Comparison of ENCODE assay signal across 1 cellular context in genomic region chr14:31286456-31287293, GRCh38.
TF ChIP-seq lines count a peak whose summit lies in the region.

No MANE protein-coding gene starts in this region.

TF ChIP-seq in HepG2, 621 proteins besides CTCF, POLR2A, EP300 and RAD21 (continued from another document and continues in another):
- TF ChIP-seq RFX3 (CRISPR knock-in tag; IDR thresholded peaks at IDR 0.05) (no peak), MTA1 (CRISPR knock-in tag; IDR thresholded peaks at IDR 0.05; ENCODE audit: borderline replicate concordance) (peak; percentile 70; the same call in 1 of the 2 replicates), ZBTB40 (IDR thresholded peaks at IDR 0.05) (no peak), ZBTB40 (CRISPR knock-in tag; IDR thresholded peaks at IDR 0.05) (no peak; the same call in 1 of the 2 replicates), ZNF766 (CRISPR knock-in tag; IDR thresholded peaks at IDR 0.05; ENCODE audit: borderline replicate concordance) (peak; percentile 85; the same call in 1 of the 2 replicates), ZBTB49 (CRISPR knock-in tag; IDR thresholded peaks at IDR 0.05; ENCODE audit: borderline replicate concordance) (no peak), MXI1 (IDR thresholded peaks at IDR 0.05; ENCODE audit: borderline replicate concordance, low read depth, low read length) (no peak; the same call in 2 of the 3 replicates), SIN3B (IDR thresholded peaks at IDR 0.05; ENCODE audit: low read length) (no peak), MXD4 (CRISPR knock-in tag; IDR thresholded peaks at IDR 0.05) (peak; percentile 56; the same call in 1 of the 2 replicates), ZNF607 (CRISPR knock-in tag; IDR thresholded peaks at IDR 0.05; ENCODE audit: borderline replicate concordance) (peak; percentile 55), CEBPB (IDR thresholded peaks at IDR 0.05; ENCODE audit: borderline replicate concordance, low read depth, low read length) (no peak), ZFY (CRISPR knock-in tag; IDR thresholded peaks at IDR 0.05) (peak; percentile 44; the same call in 1 of the 2 replicates), ZNF160 (CRISPR knock-in tag; IDR thresholded peaks at IDR 0.05) (no peak; the same call in 1 of the 2 replicates), ZNF552 (CRISPR knock-in tag; IDR thresholded peaks at IDR 0.05; ENCODE audit: borderline replicate concordance) (peak; percentile 45; the same call in 1 of the 2 replicates), ZNF503 (CRISPR knock-in tag; IDR thresholded peaks at IDR 0.05) (no peak), PATZ1 (CRISPR knock-in tag; IDR thresholded peaks at IDR 0.05) (peak; percentile 88), ZNF180 (CRISPR knock-in tag; IDR thresholded peaks at IDR 0.05; ENCODE audit: borderline replicate concordance, low read depth) (no peak), KDM6A (CRISPR knock-in tag; IDR thresholded peaks at IDR 0.05; ENCODE audit: low read depth) (no peak), ZFP36L1 (CRISPR knock-in tag; IDR thresholded peaks at IDR 0.05) (no peak), TBL1XR1 (IDR thresholded peaks at IDR 0.05; ENCODE audit: borderline replicate concordance, low read length, partially characterized antibody) (no peak), DMAP1 (CRISPR knock-in tag; IDR thresholded peaks at IDR 0.05) (peak; percentile 72), RAD51 (IDR thresholded peaks at IDR 0.05; ENCODE audit: borderline replicate concordance) (no peak), MAFG (CRISPR knock-in tag; IDR thresholded peaks at IDR 0.05) (no peak), BCLAF1 (IDR thresholded peaks at IDR 0.05) (no peak), ZBTB39 (CRISPR knock-in tag; IDR thresholded peaks at IDR 0.05) (peak; percentile 66; the same call in 1 of the 2 replicates), ZNF672 (CRISPR knock-in tag; IDR thresholded peaks at IDR 0.05) (no peak), PAX8 (CRISPR knock-in tag; IDR thresholded peaks at IDR 0.05; ENCODE audit: borderline replicate concordance) (no peak), ATF2 (CRISPR knock-in tag; IDR thresholded peaks at IDR 0.05) (no peak), THAP8 (CRISPR knock-in tag; IDR thresholded peaks at IDR 0.05; ENCODE audit: borderline replicate concordance) (peak; percentile 74; the same call in 1 of the 2 replicates), KDM5B (CRISPR knock-in tag; IDR thresholded peaks at IDR 0.05; ENCODE audit: borderline replicate concordance) (peak; percentile 69; the same call in 1 of the 2 replicates), CBX5 (CRISPR knock-in tag; IDR thresholded peaks at IDR 0.05; ENCODE audit: borderline replicate concordance) (peak; percentile 98), SKI (IDR thresholded peaks at IDR 0.05; ENCODE audit: partially characterized antibody) (no peak), HOXD1 (CRISPR knock-in tag; IDR thresholded peaks at IDR 0.05) (no peak)
